1 cellular context compared by ENCODE assay signal in genomic region chr7:100673302-100673941, GRCh38.
TF ChIP-seq lines count a peak whose summit lies in the region.

GNB2 (plus strand) TSS chr7:100673740; CDS start chr7:100676266, 2,526 bp downstream.

TF ChIP-seq in HepG2, 621 proteins besides CTCF, POLR2A, EP300 and RAD21 (continued from another document and continues in another):
- TF ChIP-seq ZNF687 (CRISPR knock-in tag; IDR thresholded peaks at IDR 0.05) (peak; percentile 74), MAF1 (CRISPR knock-in tag; IDR thresholded peaks at IDR 0.05; ENCODE audit: borderline replicate concordance) (0 out of 2 replicates have a peak, but pooled peaks have one; percentile 32), YEATS4 (CRISPR knock-in tag; IDR thresholded peaks at IDR 0.05; ENCODE audit: borderline replicate concordance) (peak; percentile 78; the same call in 1 of the 2 replicates), MTF2 (CRISPR knock-in tag; IDR thresholded peaks at IDR 0.05; ENCODE audit: borderline replicate concordance) (no peak), FOXJ3 (CRISPR knock-in tag; IDR thresholded peaks at IDR 0.05; ENCODE audit: borderline replicate concordance) (no peak), ZNF224 (CRISPR knock-in tag; IDR thresholded peaks at IDR 0.05) (no peak), DNMT1 (CRISPR knock-in tag; IDR thresholded peaks at IDR 0.05) (peak; percentile 75; the same call in 1 of the 2 replicates), ZNF678 (CRISPR knock-in tag; IDR thresholded peaks at IDR 0.05) (no peak), MAX (IDR thresholded peaks at IDR 0.05) (peak; percentile 75), SP2 (CRISPR knock-in tag; IDR thresholded peaks at IDR 0.05) (no peak), HOMEZ (CRISPR knock-in tag; IDR thresholded peaks at IDR 0.05; ENCODE audit: low read depth) (0 out of 2 replicates have a peak, but pooled peaks have one; percentile 16), ZNF558 (CRISPR knock-in tag; IDR thresholded peaks at IDR 0.05; ENCODE audit: borderline replicate concordance) (peak; percentile 16; the same call in 1 of the 2 replicates), MTA1 (CRISPR knock-in tag; IDR thresholded peaks at IDR 0.05; ENCODE audit: borderline replicate concordance) (no peak), ZNF253 (CRISPR knock-in tag; IDR thresholded peaks at IDR 0.05; ENCODE audit: borderline replicate concordance) (no peak), ZNF569 (CRISPR knock-in tag; IDR thresholded peaks at IDR 0.05; ENCODE audit: borderline replicate concordance) (no peak), ZNF737 (CRISPR knock-in tag; IDR thresholded peaks at IDR 0.05; ENCODE audit: borderline replicate concordance) (no peak), ZNF792 (CRISPR knock-in tag; IDR thresholded peaks at IDR 0.05) (no peak; the same call in 1 of the 2 replicates), ZNF816 (CRISPR knock-in tag; IDR thresholded peaks at IDR 0.05; ENCODE audit: borderline replicate concordance) (no peak), ZBTB40 (IDR thresholded peaks at IDR 0.05) (no peak), ZBTB40 (CRISPR knock-in tag; IDR thresholded peaks at IDR 0.05) (peak; percentile 35; the same call in 1 of the 2 replicates), ZNF788 (CRISPR knock-in tag; IDR thresholded peaks at IDR 0.05; ENCODE audit: borderline replicate concordance) (peak; percentile 66; the same call in 1 of the 2 replicates), KDM4B (CRISPR knock-in tag; IDR thresholded peaks at IDR 0.05) (no peak), SMC3 (IDR thresholded peaks at IDR 0.05; ENCODE audit: low read length) (no peak), FLYWCH1 (CRISPR knock-in tag; IDR thresholded peaks at IDR 0.05) (no peak), FOSL2 (CRISPR knock-in tag; IDR thresholded peaks at IDR 0.05) (peak; percentile 67), ZBTB21 (CRISPR knock-in tag; IDR thresholded peaks at IDR 0.05) (no peak), STAG1 (CRISPR knock-in tag; IDR thresholded peaks at IDR 0.05) (0 out of 2 replicates have a peak, but pooled peaks have one; percentile 9), PHF5A (CRISPR knock-in tag; IDR thresholded peaks at IDR 0.05; ENCODE audit: low read depth, unreplicated experiment) (no peak), ZFP36L2 (CRISPR knock-in tag; IDR thresholded peaks at IDR 0.05) (no peak), FOXP1 (IDR thresholded peaks at IDR 0.05) (no peak), FOXP1 (CRISPR knock-in tag; IDR thresholded peaks at IDR 0.05) (no peak), THRA (CRISPR knock-in tag; IDR thresholded peaks at IDR 0.05; ENCODE audit: borderline replicate concordance) (no peak; the same call in 1 of the 2 replicates), ZNF121 (CRISPR knock-in tag; IDR thresholded peaks at IDR 0.05) (peak; percentile 72), ZNF567 (CRISPR knock-in tag; IDR thresholded peaks at IDR 0.05; ENCODE audit: borderline replicate concordance) (no peak), KLF13 (CRISPR knock-in tag; IDR thresholded peaks at IDR 0.05) (no peak), ZNF784 (CRISPR knock-in tag; IDR thresholded peaks at IDR 0.05; ENCODE audit: borderline replicate concordance) (no peak; the same call in 1 of the 2 replicates), ZC3H4 (CRISPR knock-in tag; IDR thresholded peaks at IDR 0.05; ENCODE audit: borderline replicate concordance) (no peak), ZFP62 (CRISPR knock-in tag; IDR thresholded peaks at IDR 0.05) (no peak), DPF2 (CRISPR knock-in tag; IDR thresholded peaks at IDR 0.05; ENCODE audit: borderline replicate concordance, low read depth) (no peak), RARG (CRISPR knock-in tag; IDR thresholded peaks at IDR 0.05; ENCODE audit: low read depth) (no peak), ERF (CRISPR knock-in tag; IDR thresholded peaks at IDR 0.05) (peak; percentile 95)
